1 cellular context compared by ENCODE assay signal in genomic region chr1:174913225-174913903, GRCh38.
TF ChIP-seq lines count a peak whose summit lies in the region.

No MANE protein-coding gene starts in this region.

TF ChIP-seq in GM23338, 12 proteins besides CTCF, POLR2A, EP300 and RAD21 (continued from another document):
- TF ChIP-seq ETS1 (IDR thresholded peaks at IDR 0.05) = no peak
- no peak for TF ChIP-seq REST (IDR thresholded peaks at IDR 0.05; ENCODE audit: unreplicated experiment)
- TF ChIP-seq CREB1 (CRISPR knock-in tag; IDR thresholded peaks at IDR 0.05; ENCODE audit: low read depth) = no peak
- no peak for TF ChIP-seq JUNB (IDR thresholded peaks at IDR 0.05; ENCODE audit: unreplicated experiment)
TF ChIP-seq in GM23338: peak in this region for 0.
